Comparison of ENCODE assay signal across 8 cellular contexts in genomic region chr12:104986022-104986941, GRCh38. TPM values are rescaled to one million over a fixed set of nuclear protein-coding genes. Genes with fewer than 3 reads are reported as not detected.
DNase-seq lines count a peak whose midpoint lies in the region; TF ChIP-seq lines count a peak whose summit lies in the region.

A gene with protein sequence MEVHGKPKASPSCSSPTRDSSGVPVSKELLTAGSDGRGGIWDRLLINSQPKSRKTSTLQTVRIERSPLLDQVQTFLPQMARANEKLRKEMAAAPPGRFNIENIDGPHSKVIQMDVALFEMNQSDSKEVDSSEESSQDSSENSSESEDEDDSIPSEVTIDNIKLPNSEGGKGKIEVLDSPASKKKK (plus strand): TSS chr12:104986316. CDS start chr12:104986353, 37 bp downstream.

- H3K27ac ChIP-seq in SK-N-SH (ENCODE audit: low read depth in 2 of 2, low read length in 1 of 2) (peak within 1 kb of the TSS; percentile 47 to 80; a peak in 3 of 4 replicates), temporal lobe (ENCODE audit: low read depth, low read length) (no peak within 1 kb of the TSS)

- peak within 1 kb of the TSS; percentile 67 for H3K27ac Mint-ChIP-seq in HFFc6
- H3K27ac Mint-ChIP-seq in activated naive CD4-positive, alpha-beta T cell treated with anti-CD3 and anti-CD28 coated beads, Interleukin-2, amount 10 ng/mL, durations not matched to agents 7 days and 5 days = peak within 1 kb of the TSS; percentile 67

- H3K79me2 ChIP-seq in SK-N-SH (ENCODE audit: insufficient read depth) = peaks cover 47% of the 10 kb centered on the region

- H4K20me1 ChIP-seq in SK-N-SH (ENCODE audit: insufficient read depth) = no peaks in the 10 kb centered on the region

- H3K27me3 Mint-ChIP-seq in HFFc6 (ENCODE audit: insufficient read depth) = peaks cover 6% of the 10 kb centered on the region
- H3K27me3 Mint-ChIP-seq in activated naive CD4-positive, alpha-beta T cell treated with anti-CD3 and anti-CD28 coated beads, Interleukin-2, amount 10 ng/mL, durations not matched to agents 7 days and 5 days = peaks cover 5% of the 10 kb centered on the region

- H3F3A ChIP-seq in SK-N-SH (replicated peaks; ENCODE audit: insufficient read depth) = no peaks in the 10 kb centered on the region

- TF ChIP-seq POLR2A in NB4 (IDR thresholded peaks at IDR 0.05; ENCODE audit: extremely low read depth, insufficient read length) = peak; percentile 95

- no peak for TF ChIP-seq EP300 in SK-N-SH (IDR thresholded peaks at IDR 0.05; ENCODE audit: borderline replicate concordance in 1 of 2, low read depth in 1 of 2, low read length in 1 of 2)

- peaks cover 18% of the 10 kb centered on the region for H3K36me3 Mint-ChIP-seq in HFFc6 (ENCODE audit: low read depth)
- peaks cover 20% of the 10 kb centered on the region for H3K36me3 Mint-ChIP-seq in activated naive CD4-positive, alpha-beta T cell treated with anti-CD3 and anti-CD28 coated beads, Interleukin-2, amount 10 ng/mL, durations not matched to agents 7 days and 5 days

- TF ChIP-seq RAD21 in SK-N-SH (IDR thresholded peaks at IDR 0.05; ENCODE audit: low read length) = no peak

- POLR2A ChIA-PET in SK-N-SH (lab: Yijun Ruan, JAX) = interaction anchor here (0.6 to 1.2 kb wide), 2 partner anchors 28 to 847 kb away, joined by 3 read pairs; partner anchors contain the start of gene SLC41A2

- no peaks in the 10 kb centered on the region for H3K27me3 ChIP-seq in SK-N-SH (ENCODE audit: insufficient read depth)

- no peak for TF ChIP-seq CTCF in HFFc6 (IDR thresholded peaks at IDR 0.05)
- no peak for TF ChIP-seq CTCF in NB4 (IDR thresholded peaks at IDR 0.05; ENCODE audit: low read depth, low read length)
- no peak for TF ChIP-seq CTCF in SK-N-SH (IDR thresholded peaks at IDR 0.05)

- H3K36me3 ChIP-seq in SK-N-SH (replicated peaks in 1 of 2; ENCODE audit: control insufficient read depth in 1 of 2, insufficient read depth in 2 of 2, low read length in 1 of 2) = peaks cover 32 to 33% of the 10 kb centered on the region in 2 experiments

- H3K4me2 ChIP-seq in SK-N-SH = peak within 1 kb of the TSS; percentile 82

- peaks cover 0 to 9% of the 10 kb centered on the region in 2 experiments; a peak in 2 of 4 replicates for H3K4me1 ChIP-seq in SK-N-SH (ENCODE audit: control insufficient read depth in 1 of 2, insufficient read depth in 2 of 2, low read depth in 1 of 2, low read length in 1 of 2)

- CTCF ChIA-PET in SK-N-SH (lab: Yijun Ruan, JAX) = interaction anchor here (0.9 to 1.3 kb wide), 2 partner anchors 15 to 604 kb away, joined by 3 to 4 read pairs; no protein-coding TSS in a partner anchor
- CTCF ChIA-PET in activated naive CD4-positive, alpha-beta T cell treated with anti-CD3 and anti-CD28 coated beads, Interleukin-2, amount 10 ng/mL, durations not matched to agents 7 days and 5 days (lab: Charles Lee) = no interaction called here

- H3K9me3 ChIP-seq in SK-N-SH = no peaks in the 10 kb centered on the region

- 2% methylated on average over 25 of the region's 59 CpGs for WGBS in SK-N-SH (ENCODE audit: low lambda C conversion rate)

- peaks cover 46% of the 10 kb centered on the region for H3K4me1 Mint-ChIP-seq in HFFc6 (ENCODE audit: low read depth)
- peaks cover 30% of the 10 kb centered on the region for H3K4me1 Mint-ChIP-seq in activated naive CD4-positive, alpha-beta T cell treated with anti-CD3 and anti-CD28 coated beads, Interleukin-2, amount 10 ng/mL, durations not matched to agents 7 days and 5 days

- H3K9ac ChIP-seq in SK-N-SH = peak within 1 kb of the TSS; percentile 80

- H3K4me3 Mint-ChIP-seq in HFFc6 = peak within 1 kb of the TSS; percentile 92
- peak within 1 kb of the TSS; percentile 79 for H3K4me3 Mint-ChIP-seq in activated naive CD4-positive, alpha-beta T cell treated with anti-CD3 and anti-CD28 coated beads, Interleukin-2, amount 10 ng/mL, durations not matched to agents 7 days and 5 days

- H2AFZ ChIP-seq in SK-N-SH (ENCODE audit: low read depth) = peak within 1 kb of the TSS; percentile 94

- H3K9me2 ChIP-seq in SK-N-SH = no peaks in the 10 kb centered on the region

- H3K4me3 ChIP-seq in NB4 (ENCODE audit: low read depth, low read length) (peak within 1 kb of the TSS; percentile 88), SK-N-SH (ENCODE audit: low read depth in 2 of 2, low read length in 1 of 2) (peak within 1 kb of the TSS; percentile 91 to 92)

- no peaks in the 10 kb centered on the region for H3K9me3 Mint-ChIP-seq in HFFc6
- H3K9me3 Mint-ChIP-seq in activated naive CD4-positive, alpha-beta T cell treated with anti-CD3 and anti-CD28 coated beads, Interleukin-2, amount 10 ng/mL, durations not matched to agents 7 days and 5 days = peaks cover 3% of the 10 kb centered on the region

- DNase-seq in GM04504 (ENCODE audit: low read depth) = peak; percentile 61
- DNase-seq in HFFc6 = peak; percentile 80
- DNase-seq in NB4 (ENCODE audit: low read depth) = peak; percentile 94
- DNase-seq in SK-N-SH = peak; percentile 96
- DNase-seq in activated naive CD4-positive, alpha-beta T cell treated with anti-CD3 and anti-CD28 coated beads, Interleukin-2, amount 10 ng/mL, durations not matched to agents 7 days and 5 days = peak; percentile 92
- peak; percentile 20 for DNase-seq in glomerular endothelial cell (ENCODE audit: extremely low read depth, low read depth, low spot score)
- peak; percentile 92 for DNase-seq in occipital lobe (lab: John Stamatoyannopoulos, UW)

TF ChIP-seq in SK-N-SH, 30 proteins besides CTCF, POLR2A, EP300 and RAD21 (continues in another document):
- no peak for TF ChIP-seq JUND (IDR thresholded peaks at IDR 0.05)
- no peak for TF ChIP-seq REST (IDR thresholded peaks at IDR 0.05; ENCODE audit: low read depth, low read length)
- TF ChIP-seq, protein P1, sequence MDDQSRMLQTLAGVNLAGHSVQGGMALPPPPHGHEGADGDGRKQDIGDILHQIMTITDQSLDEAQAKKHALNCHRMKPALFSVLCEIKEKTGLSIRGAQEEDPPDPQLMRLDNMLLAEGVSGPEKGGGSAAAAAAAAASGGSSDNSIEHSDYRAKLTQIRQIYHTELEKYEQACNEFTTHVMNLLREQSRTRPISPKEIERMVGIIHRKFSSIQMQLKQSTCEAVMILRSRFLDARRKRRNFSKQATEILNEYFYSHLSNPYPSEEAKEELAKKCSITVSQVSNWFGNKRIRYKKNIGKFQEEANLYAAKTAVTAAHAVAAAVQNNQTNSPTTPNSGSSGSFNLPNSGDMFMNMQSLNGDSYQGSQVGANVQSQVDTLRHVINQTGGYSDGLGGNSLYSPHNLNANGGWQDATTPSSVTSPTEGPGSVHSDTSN (IDR thresholded peaks at IDR 0.05) = no peak
- TF ChIP-seq POLR2AphosphoS5 (IDR thresholded peaks at IDR 0.05; ENCODE audit: low read depth, low read length) = peak; percentile 94
- no peak for TF ChIP-seq TCF12 (IDR thresholded peaks at IDR 0.05)
- TF ChIP-seq FOXJ3 (CRISPR knock-in tag; IDR thresholded peaks at IDR 0.05) = no peak
- TF ChIP-seq SMC3 (IDR thresholded peaks at IDR 0.05; ENCODE audit: low read depth, low read length) = no peak
- peak; percentile 80 for TF ChIP-seq TAF1 (IDR thresholded peaks at IDR 0.05; ENCODE audit: borderline replicate concordance, low read depth, low read length)
- TF ChIP-seq, protein P2, sequence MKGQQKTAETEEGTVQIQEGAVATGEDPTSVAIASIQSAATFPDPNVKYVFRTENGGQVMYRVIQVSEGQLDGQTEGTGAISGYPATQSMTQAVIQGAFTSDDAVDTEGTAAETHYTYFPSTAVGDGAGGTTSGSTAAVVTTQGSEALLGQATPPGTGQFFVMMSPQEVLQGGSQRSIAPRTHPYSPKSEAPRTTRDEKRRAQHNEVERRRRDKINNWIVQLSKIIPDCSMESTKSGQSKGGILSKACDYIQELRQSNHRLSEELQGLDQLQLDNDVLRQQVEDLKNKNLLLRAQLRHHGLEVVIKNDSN (IDR thresholded peaks at IDR 0.05; ENCODE audit: borderline replicate concordance, low read depth) = no peak
- peak; percentile 81 for TF ChIP-seq YY1 (IDR thresholded peaks at IDR 0.05; ENCODE audit: low read depth)

RNA-seq across cellular contexts. Expression of the gene that starts here (rescaled TPM):
- total RNA-seq in HFFc6 (2021; fragmentation: NEBNext Ultra II Directional; extraction: Animal tissue kit (Norgen Biotek cat#: 25700)) = 10 to 100 TPM; 13.7 to 16.1 (median 14.0) TPM
- polyA plus RNA-seq in SK-N-SH (2012; rRNA removed) = 10.8 and 17.3 TPM in 2 replicates
- 13.0 and 15.7 TPM in 2 replicates for polyA plus RNA-seq in SK-N-SH (2012; cell fraction: cytosol; rRNA removed)
- 6.4 and 9.9 TPM in 2 replicates for polyA plus RNA-seq in SK-N-SH (2012; cell fraction: nucleus; rRNA removed)
- total RNA-seq in glomerular endothelial cell = 2.3 TPM in 2 replicates
- total RNA-seq in occipital lobe = 18.7 TPM
- 14.3 TPM for total RNA-seq in temporal lobe

Comparison
In these comparisons a context has a peak if more than half of its experiments do, and no peak if none do; other contexts are left out.
1. DNase-seq: peak in every context shown above with its lines; median percentile 96 in SK-N-SH; 94 in NB4; 92 in activated naive CD4-positive, alpha-beta T cell treated with anti-CD3 and anti-CD28 coated beads, Interleukin-2, amount 10 ng/mL, durations not matched to agents 7 days and 5 days; 92 in occipital lobe; 80 in HFFc6; 61 in GM04504; 20 in glomerular endothelial cell.